ENCODE assay signal across 22 cellular contexts in the genomic region with DNA sequence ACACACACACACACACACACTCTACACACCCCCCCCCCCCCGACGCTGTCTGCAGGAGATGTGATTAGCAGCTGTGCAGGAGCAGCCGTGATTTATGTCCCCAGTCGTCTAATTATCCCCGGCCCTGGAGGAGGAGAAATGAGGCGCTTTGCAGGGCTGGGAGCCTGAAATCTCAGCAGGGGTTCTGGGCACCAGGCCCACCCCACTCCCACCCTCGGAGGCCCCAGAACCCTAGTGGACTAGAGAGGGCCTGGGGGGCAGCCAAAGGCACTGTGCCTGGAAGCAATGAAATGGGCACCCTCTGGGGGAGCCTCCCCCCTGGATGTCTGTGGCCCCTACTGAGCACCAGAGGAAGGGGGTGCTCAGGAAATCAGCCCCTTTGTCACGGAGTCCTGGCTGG.
DNase-seq lines count a peak whose midpoint lies in the region; ATAC-seq, FAIRE-seq and TF ChIP-seq lines count a peak whose summit lies in the region.
"Had no signal": no experiment of that assay in that cellular context is flagged by ENCODE, and none has a peak within 500 bp of the region (broad histone marks: within the 10 kb centered on the region; RNA-seq: fewer than 3 reads in every experiment).

No MANE protein-coding gene starts in this region.

- peaks cover 23% of the 10 kb centered on the region for H3K4me1 Mint-ChIP-seq in glutamatergic neuron (ENCODE audit: low read depth, unreplicated experiment)

- peak overlapping the region; percentile 59 for H3K27ac Mint-ChIP-seq in glutamatergic neuron (ENCODE audit: unreplicated experiment)
- H3K27ac Mint-ChIP-seq: activated CD4-positive, alpha-beta T cell treated with anti-CD3 and anti-CD28 coated beads, Interleukin-2, amount 10 ng/mL, durations not matched to agents 7 days and 5 days; activated naive CD4-positive, alpha-beta T cell treated with anti-CD3 and anti-CD28 coated beads, Interleukin-2, amount 50 U/mL, for 72 hours; activated T-helper 17 cell treated with anti-CD3 and anti-CD28 coated beads, Interleukin-2, amount 50 U/mL, for 72 hours; T-helper 1 cell treated with Interleukin-12 subunit alpha and Interleukin-12 subunit beta and Interleukin-4 antibody, amounts not matched to agents 30 μg/mL and 1 μg/mL, for 36 hours had no signal

- H3K27ac ChIP-seq in pancreas: no peak overlapping the region
- H3K27ac ChIP-seq: heart right ventricle, stomach, tibial nerve had no signal

- peak; percentile 84 for DNase-seq in COR-L47 (lab: John Stamatoyannopoulos, UW)
- peak; percentile 30 for DNase-seq in NCI-H1105 treated with DMSO at 0.1 percent for 48 hours (lab: John Stamatoyannopoulos, UW)
- peak; percentile 73 for DNase-seq in NCI-H2227 (lab: John Stamatoyannopoulos, UW; ENCODE audit: unreplicated experiment)
- DNase-seq in glutamatergic neuron: no peak
- DNase-seq in pancreas: no peak
- DNase-seq in GM03348 (ENCODE audit: low spot score): no peak
- no peak for DNase-seq in AML-193 (lab: John Stamatoyannopoulos, UW)
- DNase-seq in iPS-NIHi7 (ENCODE audit: extremely low spot score): no peak
- DNase-seq: activated CD4-positive, alpha-beta T cell treated with anti-CD3 and anti-CD28 coated beads, Interleukin-2, amount 10 ng/mL, durations not matched to agents 7 days and 5 days; aorta; DND-41; heart right ventricle; HFFc6; naive thymus-derived CD8-positive, alpha-beta T cell; NCI-H510A treated with DMSO at 0.1 percent for 48 hours; PC-3; stomach had no signal

- H3K36me3 ChIP-seq in pancreas: no peaks in the 10 kb centered on the region
- H3K36me3 ChIP-seq: heart right ventricle, stomach, tibial nerve had no signal

- H3K27me3 ChIP-seq in pancreas: no peaks in the 10 kb centered on the region
- H3K27me3 ChIP-seq: heart right ventricle, stomach, tibial nerve had no signal

- H3K4me3 ChIP-seq in pancreas: no peak overlapping the region
- H3K4me3 ChIP-seq: heart right ventricle, stomach, tibial nerve had no signal

- no peaks in the 10 kb centered on the region for H3K36me3 Mint-ChIP-seq in glutamatergic neuron (ENCODE audit: unreplicated experiment)
- H3K36me3 Mint-ChIP-seq: activated naive CD4-positive, alpha-beta T cell treated with anti-CD3 and anti-CD28 coated beads, Interleukin-2, amount 50 U/mL, for 72 hours; naive thymus-derived CD8-positive, alpha-beta T cell had no signal

- FAIRE-seq in pancreas (lab: Jason Lieb, UNC): no peak

- ATAC-seq in pancreas: no peak

- no peak overlapping the region for H3K4me3 Mint-ChIP-seq in glutamatergic neuron (ENCODE audit: unreplicated experiment)
- H3K4me3 Mint-ChIP-seq: activated CD4-positive, alpha-beta T cell treated with anti-CD3 and anti-CD28 coated beads, Interleukin-2, amount 10 ng/mL, durations not matched to agents 7 days and 5 days; activated T-helper 17 cell treated with anti-CD3 and anti-CD28 coated beads, Interleukin-2, amount 50 U/mL, for 72 hours; central memory CD8-positive, alpha-beta T cell; HFFc6; naive thymus-derived CD8-positive, alpha-beta T cell; T-helper 1 cell treated with Interleukin-12 subunit alpha and Interleukin-12 subunit beta and Interleukin-4 antibody, amounts not matched to agents 30 μg/mL and 1 μg/mL, for 36 hours had no signal

- TF ChIP-seq CTCF in glutamatergic neuron (IDR thresholded peaks at IDR 0.05; ENCODE audit: partially characterized antibody, unreplicated experiment): no peak
- no peak for TF ChIP-seq CTCF in pancreas (IDR thresholded peaks at IDR 0.05)

- intact Hi-C loops in pancreas (cut with DNase I): no loop called here

- no peaks in the 10 kb centered on the region for H3K9me3 ChIP-seq in pancreas
- H3K9me3 ChIP-seq: heart right ventricle, stomach, tibial nerve had no signal

- H3K27me3 Mint-ChIP-seq in glutamatergic neuron (ENCODE audit: unreplicated experiment): peaks cover 13% of the 10 kb centered on the region

- no peaks in the 10 kb centered on the region for H3K4me1 ChIP-seq in pancreas

- peaks cover 13% of the 10 kb centered on the region for H3K9me3 Mint-ChIP-seq in glutamatergic neuron (ENCODE audit: unreplicated experiment)
- H3K9me3 Mint-ChIP-seq: activated CD4-positive, alpha-beta T cell treated with anti-CD3 and anti-CD28 coated beads, Interleukin-2, amount 10 ng/mL, durations not matched to agents 7 days and 5 days; activated naive CD4-positive, alpha-beta T cell treated with anti-CD3 and anti-CD28 coated beads, Interleukin-2, amount 50 U/mL, for 72 hours; activated T-helper 17 cell treated with anti-CD3 and anti-CD28 coated beads, Interleukin-2, amount 50 U/mL, for 72 hours; central memory CD8-positive, alpha-beta T cell; HFFc6; naive thymus-derived CD8-positive, alpha-beta T cell; T-helper 1 cell treated with Interleukin-12 subunit alpha and Interleukin-12 subunit beta and Interleukin-4 antibody, amounts not matched to agents 30 μg/mL and 1 μg/mL, for 36 hours had no signal

- 18 to 43% methylated on average over 8 of the region's 8 CpGs for WGBS in pancreas, 2 donors

Comparison
In these comparisons a context has a peak if more than half of its experiments do, and no peak if none do; other contexts are left out.
1. DNase-seq: peak in COR-L47 (single experiment), NCI-H1105 treated with DMSO at 0.1 percent for 48 hours (single experiment) and NCI-H2227 (single experiment); none in glutamatergic neuron (single experiment), pancreas (0 of 6), GM03348 (single experiment), AML-193 (0 of 2) and iPS-NIHi7 (single experiment).